Comparison of ENCODE assay signal across 1 cellular context in genomic region chr2:127423476-127423840, GRCh38.
A peak's percentile ranks its signal among the peaks of the same experiment; 100 is the strongest.
TF ChIP-seq lines count a peak whose summit lies in the region.

No MANE protein-coding gene starts in this region.

TF ChIP-seq in HepG2, 621 proteins besides CTCF, POLR2A, EP300 and RAD21:
- TF ChIP-seq ZNF124 (CRISPR knock-in tag; IDR thresholded peaks at IDR 0.05) = no peak
- TF ChIP-seq RBFOX2 (IDR thresholded peaks at IDR 0.05; ENCODE audit: low read depth, low read length) = peak; percentile 35
- TF ChIP-seq AGO2 (optimal IDR thresholded peaks at IDR 0.05; ENCODE audit: low read depth, low read length) = peak; percentile 78
- 0 out of 2 replicates have a peak, but pooled peaks have one; percentile 26 for TF ChIP-seq ZNF768 (CRISPR knock-in tag; IDR thresholded peaks at IDR 0.05)
